8 cellular contexts compared by ENCODE assay signal in genomic region chr12:6766651-6767300, GRCh38. TPM values are rescaled to one million over a fixed set of nuclear protein-coding genes. Genes with fewer than 3 reads are reported as not detected.
A peak's percentile ranks its signal among the peaks of the same experiment; 100 is the strongest.
DNase-seq lines count a peak whose midpoint lies in the region; TF ChIP-seq lines count a peak whose summit lies in the region.

No MANE protein-coding gene starts in this region.

- H3K9me3 ChIP-seq in CD8-positive, alpha-beta memory T cell (ENCODE audit: low read length) = no peaks in the 10 kb centered on the region
- H3K9me3 ChIP-seq in neuronal stem cell (replicated peaks in 1 of 2; ENCODE audit: control insufficient read depth in 2 of 2, insufficient read depth in 1 of 2, low read depth in 1 of 2, low read length in 2 of 2) = peaks cover 0 to 4% of the 10 kb centered on the region in 2 donors

- H2AFZ ChIP-seq in neuronal stem cell (ENCODE audit: low read length) = no peak overlapping the region

- peak overlapping the region; percentile 99 for H2BK5ac ChIP-seq in neuronal stem cell (ENCODE audit: low read length)

- H3K4me3 ChIP-seq in CD8-positive, alpha-beta memory T cell (ENCODE audit: low read length) = peak overlapping the region; percentile 55
- peak overlapping the region; percentile 93 to 98 for H3K4me3 ChIP-seq in neuronal stem cell (ENCODE audit: low read length in 2 of 2)

- H3K14ac ChIP-seq in neuronal stem cell (ENCODE audit: low read length) = peak overlapping the region; percentile 58

- H2BK12ac ChIP-seq in neuronal stem cell (ENCODE audit: low read length) = no peak overlapping the region

- peak overlapping the region; percentile 98 for H3K9ac ChIP-seq in neuronal stem cell (ENCODE audit: low read depth, low read length, poor library complexity)

- H2BK120ac ChIP-seq in neuronal stem cell (ENCODE audit: low read depth, low read length) = no peak overlapping the region

- peak overlapping the region; percentile 54 for H3K27ac ChIP-seq in CD8-positive, alpha-beta memory T cell (ENCODE audit: low read depth, low read length)
- H3K27ac ChIP-seq in neuronal stem cell (replicated peaks; ENCODE audit: low read length) = peak overlapping the region; percentile 96

- H3K27ac Mint-ChIP-seq in CD8-positive, alpha-beta memory T cell = peak overlapping the region in 7 of 8 donors; percentile 14 to 87 (median 69)
- no peak overlapping the region for H3K27ac Mint-ChIP-seq in activated naive CD8-positive, alpha-beta T cell
- H3K27ac Mint-ChIP-seq in glutamatergic neuron (ENCODE audit: unreplicated experiment) = peak overlapping the region; percentile 99

- H4K91ac ChIP-seq in neuronal stem cell (ENCODE audit: low read depth, low read length, poor library complexity) = no peak overlapping the region

- no peak overlapping the region for H4K8ac ChIP-seq in neuronal stem cell (ENCODE audit: low read depth, low read length)

- TF ChIP-seq CTCF in glutamatergic neuron (IDR thresholded peaks at IDR 0.05; ENCODE audit: partially characterized antibody, unreplicated experiment) = peak; percentile 33

- H3K9me3 Mint-ChIP-seq in CD8-positive, alpha-beta memory T cell = no peaks in the 10 kb centered on the region
- H3K9me3 Mint-ChIP-seq in activated naive CD8-positive, alpha-beta T cell (ENCODE audit: low read depth) = no peaks in the 10 kb centered on the region
- peaks cover 48% of the 10 kb centered on the region for H3K9me3 Mint-ChIP-seq in glutamatergic neuron (ENCODE audit: unreplicated experiment)

- H3K36me3 ChIP-seq in CD8-positive, alpha-beta memory T cell (ENCODE audit: insufficient read depth, low read length) = no peaks in the 10 kb centered on the region
- peaks cover 25 to 36% of the 10 kb centered on the region in 2 donors for H3K36me3 ChIP-seq in neuronal stem cell (replicated peaks in 1 of 2; ENCODE audit: control insufficient read depth in 2 of 2, insufficient read depth in 2 of 2, low read length in 2 of 2)

- H3K79me1 ChIP-seq in neuronal stem cell (ENCODE audit: low read depth, low read length) = peaks cover 8% of the 10 kb centered on the region

- peaks cover 23 to 27% of the 10 kb centered on the region in 2 donors for H3K27me3 Mint-ChIP-seq in CD8-positive, alpha-beta memory T cell
- H3K27me3 Mint-ChIP-seq in activated naive CD8-positive, alpha-beta T cell = peaks cover 14% of the 10 kb centered on the region
- H3K27me3 Mint-ChIP-seq in glutamatergic neuron (ENCODE audit: unreplicated experiment) = peaks cover 47% of the 10 kb centered on the region

- no peak overlapping the region for H2BK15ac ChIP-seq in neuronal stem cell (ENCODE audit: low read length)

- CTCF ChIA-PET in CD8-positive, alpha-beta memory T cell (lab: Charles Lee) = interaction anchor here (0.7 to 4.1 kb wide), 21 partner anchors 9 to 320 kb away, joined by 3 to 63 read pairs (median 4); partner anchors contain the start of genes CDCA3, COPS7A, GPR162 and MLF2

- peak overlapping the region; percentile 83 to 96 (median 86) for H3K4me3 Mint-ChIP-seq in CD8-positive, alpha-beta memory T cell
- peak overlapping the region; percentile 85 for H3K4me3 Mint-ChIP-seq in activated naive CD8-positive, alpha-beta T cell
- H3K4me3 Mint-ChIP-seq in glutamatergic neuron (ENCODE audit: unreplicated experiment) = peak overlapping the region; percentile 99

- peak; percentile 40 to 69 (median 46) for DNase-seq in CD8-positive, alpha-beta memory T cell
- DNase-seq in GM19240 (ENCODE audit: insufficient read length, low spot score) (peak; percentile 57), HT-29 (ENCODE audit: low spot score) (peak; percentile 76), glutamatergic neuron (peak; percentile 80), neuronal stem cell (ENCODE audit: low spot score) (no peak), Kasumi-1 (lab: John Stamatoyannopoulos, UW) (no peak)

- H3K4me1 ChIP-seq in CD8-positive, alpha-beta memory T cell (ENCODE audit: insufficient read depth, low read length) = peaks cover 40% of the 10 kb centered on the region
- peaks cover 38 to 50% of the 10 kb centered on the region in 2 donors for H3K4me1 ChIP-seq in neuronal stem cell (ENCODE audit: control insufficient read depth in 2 of 2, insufficient read depth in 1 of 2, low read depth in 1 of 2, low read length in 2 of 2)

- H3K36me3 Mint-ChIP-seq in CD8-positive, alpha-beta memory T cell = peaks cover 0 to 2% (median 0%) of the 10 kb centered on the region in 3 donors
- peaks cover 3% of the 10 kb centered on the region for H3K36me3 Mint-ChIP-seq in activated naive CD8-positive, alpha-beta T cell
- H3K36me3 Mint-ChIP-seq in glutamatergic neuron (ENCODE audit: unreplicated experiment) = peaks cover 4% of the 10 kb centered on the region

- peak overlapping the region; percentile 84 for H3K4me2 ChIP-seq in neuronal stem cell (ENCODE audit: insufficient read depth, low read length, poor library complexity, severe bottlenecking)

- no peaks in the 10 kb centered on the region for H3K27me3 ChIP-seq in CD8-positive, alpha-beta memory T cell (ENCODE audit: insufficient read depth, low read length, poor library complexity, severe bottlenecking)
- no peaks in the 10 kb centered on the region for H3K27me3 ChIP-seq in neuronal stem cell (ENCODE audit: control insufficient read depth in 3 of 3, insufficient read depth in 3 of 3, low read depth in 1 of 3, low read length in 3 of 3)

- POLR2A ChIA-PET in CD8-positive, alpha-beta memory T cell (lab: Charles Lee) = interaction anchor here (0.5 to 2.5 kb wide), 5 partner anchors 14 to 106 kb away, joined by 3 to 15 read pairs (median 4); partner anchors contain the start of genes CDCA3, COPS7A, MLF2 and SPSB2

- H3K23ac ChIP-seq in neuronal stem cell (ENCODE audit: low read depth, low read length, poor library complexity) = peak overlapping the region; percentile 95

- H3K18ac ChIP-seq in neuronal stem cell (ENCODE audit: low read length) = peak overlapping the region; percentile 96

- H2AK5ac ChIP-seq in neuronal stem cell (ENCODE audit: low read depth, low read length) = peak overlapping the region; percentile 42

- no peak overlapping the region for H3K4ac ChIP-seq in neuronal stem cell (ENCODE audit: low read length)

- WGBS in neuronal stem cell (ENCODE audit: extremely low coverage in 2 of 2, insufficient read length in 2 of 2, insufficient replicate concordance in 1 of 2), 2 donors = no CpG with 5 or more reads among the region's 86 CpGs

- H3K4me1 Mint-ChIP-seq in CD8-positive, alpha-beta memory T cell = peaks cover 41 to 59% (median 51%) of the 10 kb centered on the region in 3 donors
- peaks cover 32% of the 10 kb centered on the region for H3K4me1 Mint-ChIP-seq in activated naive CD8-positive, alpha-beta T cell (ENCODE audit: low read depth)
- peaks cover 30% of the 10 kb centered on the region for H3K4me1 Mint-ChIP-seq in glutamatergic neuron (ENCODE audit: low read depth, unreplicated experiment)

TF ChIP-seq in PFSK-1, 5 proteins besides CTCF, POLR2A, EP300 and RAD21:
- no peak for TF ChIP-seq TAF1 (IDR thresholded peaks at IDR 0.05; ENCODE audit: borderline replicate concordance, insufficient read depth, low read length)
- TF ChIP-seq SIN3A (IDR thresholded peaks at IDR 0.05; ENCODE audit: borderline replicate concordance, insufficient read depth, low read length) = 0 out of 2 replicates have a peak, but pooled peaks have one; percentile 55

RNA-seq across cellular contexts. Expression of gene PTMS, which starts 0.6 kb away (rescaled TPM):
- 10 to 100 TPM; 75.3 to 87.2 TPM for total RNA-seq in CD8-positive, alpha-beta memory T cell
- polyA plus RNA-seq in CD8-positive, alpha-beta memory T cell = 10.9 TPM
- 87.6 and 105 TPM in 2 replicates for total RNA-seq in HT-29 (2014; rRNA removed; shearing (Covaris generic))
- 359 TPM for polyA plus RNA-seq in PFSK-1 (2012; ENCODE audit: insufficient read length, low read depth)
- 966 TPM for total RNA-seq in glutamatergic neuron (ENCODE audit: unreplicated experiment)
- 2,422 TPM for polyA plus RNA-seq in neuronal stem cell (2013, experiment 1 of 2)
- 2,254 TPM for polyA plus RNA-seq in neuronal stem cell (2013, experiment 2 of 2)

RNA-seq across cellular contexts. Expression of gene LAG3, which starts 5.5 kb away (rescaled TPM):
- 100 to 1,000 TPM; 236 to 245 TPM for total RNA-seq in CD8-positive, alpha-beta memory T cell
- 37.3 TPM for polyA plus RNA-seq in CD8-positive, alpha-beta memory T cell
- 0.05 and 0.56 TPM in 2 replicates for total RNA-seq in HT-29 (2014; rRNA removed; shearing (Covaris generic))
- polyA plus RNA-seq in PFSK-1 (2012; ENCODE audit: insufficient read length, low read depth) = 0.40 TPM
- total RNA-seq in glutamatergic neuron (ENCODE audit: unreplicated experiment) = 7.3 TPM
- 4.6 TPM for polyA plus RNA-seq in neuronal stem cell (2013, experiment 1 of 2)
- polyA plus RNA-seq in neuronal stem cell (2013, experiment 2 of 2) = 4.9 TPM

RNA-seq across cellular contexts. Expression of gene MLF2, which starts 13.8 kb away (rescaled TPM):
- total RNA-seq in CD8-positive, alpha-beta memory T cell = 100 to 1,000 TPM; 141 to 146 TPM
- 141 TPM for polyA plus RNA-seq in CD8-positive, alpha-beta memory T cell
- total RNA-seq in HT-29 (2014; rRNA removed; shearing (Covaris generic)) = 383 and 384 TPM in 2 replicates
- 364 TPM for polyA plus RNA-seq in PFSK-1 (2012; ENCODE audit: insufficient read length, low read depth)
- total RNA-seq in glutamatergic neuron (ENCODE audit: unreplicated experiment) = 228 TPM
- 158 TPM for polyA plus RNA-seq in neuronal stem cell (2013, experiment 1 of 2)
- 152 TPM for polyA plus RNA-seq in neuronal stem cell (2013, experiment 2 of 2)

RNA-seq across cellular contexts. Expression of gene CD4, which starts 22.6 kb away (rescaled TPM):
- total RNA-seq in CD8-positive, alpha-beta memory T cell = 1 to 10 TPM; 1.2 to 1.8 TPM
- 0.30 TPM for polyA plus RNA-seq in CD8-positive, alpha-beta memory T cell
- total RNA-seq in HT-29 (2014; rRNA removed; shearing (Covaris generic)) = 0.25 and 0.47 TPM in 2 replicates
- 0.21 TPM for polyA plus RNA-seq in PFSK-1 (2012; ENCODE audit: insufficient read length, low read depth)
- 0.17 TPM for total RNA-seq in glutamatergic neuron (ENCODE audit: unreplicated experiment)
- 3.9 TPM for polyA plus RNA-seq in neuronal stem cell (2013, experiment 1 of 2)
- polyA plus RNA-seq in neuronal stem cell (2013, experiment 2 of 2) = 3.8 TPM

RNA-seq across cellular contexts. Expression of gene COPS7A, which starts 42.9 kb away (rescaled TPM):
- total RNA-seq in CD8-positive, alpha-beta memory T cell = 10 to 100 TPM; 48.8 to 49.7 TPM
- polyA plus RNA-seq in CD8-positive, alpha-beta memory T cell = 46.2 TPM
- 103 and 108 TPM in 2 replicates for total RNA-seq in HT-29 (2014; rRNA removed; shearing (Covaris generic))
- 126 TPM for polyA plus RNA-seq in PFSK-1 (2012; ENCODE audit: insufficient read length, low read depth)
- 25.9 TPM for total RNA-seq in glutamatergic neuron (ENCODE audit: unreplicated experiment)
- polyA plus RNA-seq in neuronal stem cell (2013, experiment 1 of 2) = 24.4 TPM
- 23.7 TPM for polyA plus RNA-seq in neuronal stem cell (2013, experiment 2 of 2)

Comparison
In these comparisons a context has a peak if more than half of its experiments do, and no peak if none do; other contexts are left out.
1. DNase-seq: peak in CD8-positive, alpha-beta memory T cell (5 of 5), GM19240 (single experiment), HT-29 (single experiment) and glutamatergic neuron (single experiment); none in neuronal stem cell (single experiment) and Kasumi-1 (0 of 2).
2. RNA of gene LAG3, which starts 5.5 kb away (total RNA-seq): 236 to 245 TPM in CD8-positive, alpha-beta memory T cell; 7.3 TPM in glutamatergic neuron (single experiment) and 0.05 to 0.56 TPM in HT-29; every median in the first group is over 10 times any median in the second.
3. Peak in every context shown above with its lines, with median percentiles within 50 percentile points of each other: H3K4me3 Mint-ChIP-seq.